ENCODE assay signal across 8 cellular contexts in genomic region chr15:100601158-100601557, GRCh38. TPM values are rescaled to one million over a fixed set of nuclear protein-coding genes. Genes with fewer than 3 reads are reported as not detected.
DNase-seq lines count a peak whose midpoint lies in the region; ATAC-seq and TF ChIP-seq lines count a peak whose summit lies in the region.

No MANE protein-coding gene starts in this region.

- no peaks in the 10 kb centered on the region for H4K20me1 ChIP-seq in OCI-LY3 (ENCODE audit: insufficient read depth, low read length)

- peak overlapping the region; percentile 88 for H3K4me3 ChIP-seq in GM08714 (ENCODE audit: low read length)
- peak overlapping the region; percentile 82 for H3K4me3 ChIP-seq in OCI-LY3 (ENCODE audit: low read length)
- H3K4me3 ChIP-seq in liver (ENCODE audit: low read depth in 1 of 3, low read length in 3 of 3), result peak overlapping the region; percentile 66 to 99 (median 95)
- H3K4me3 ChIP-seq in thymus (ENCODE audit: low read length), result peak overlapping the region; percentile 78

- H3K4me1 ChIP-seq in OCI-LY3 (ENCODE audit: low read length) (peaks cover 16% of the 10 kb centered on the region), liver (ENCODE audit: control insufficient read depth in 4 of 4, insufficient read depth in 4 of 4, low read length in 3 of 4) (peaks cover 2 to 29% (median 25%) of the 10 kb centered on the region in 4 donors), thymus (ENCODE audit: control insufficient read depth, insufficient read depth, low read length) (peaks cover 21% of the 10 kb centered on the region)

- peak overlapping the region; percentile 39; the same call in 1 of the 2 replicates for H3K27ac ChIP-seq in OCI-LY3 (ENCODE audit: low read length)
- peak overlapping the region; percentile 77 to 78 for H3K27ac ChIP-seq in liver (ENCODE audit: low read depth in 1 of 2, low read length in 2 of 2)
- H3K27ac ChIP-seq in thymus (ENCODE audit: low read depth), result peak overlapping the region; percentile 75

- peaks cover 12% of the 10 kb centered on the region for H3K36me3 ChIP-seq in OCI-LY3 (replicated peaks; ENCODE audit: low read depth, low read length)
- peaks cover 0 to 3% (median 0%) of the 10 kb centered on the region in 4 donors for H3K36me3 ChIP-seq in liver (ENCODE audit: control insufficient read depth in 4 of 4, insufficient read depth in 3 of 4, low read depth in 1 of 4, low read length in 3 of 4)
- no peaks in the 10 kb centered on the region for H3K36me3 ChIP-seq in thymus (ENCODE audit: control insufficient read depth, insufficient read depth)

- no peak for ATAC-seq in activated CD4-positive, CD25-positive, alpha-beta regulatory T cell treated with anti-CD3 and anti-CD28 coated beads, Interleukin-2, amount 50 U/mL, for 24 hours
- ATAC-seq in HG03108 (IDR thresholded peaks at IDR 0.05; ENCODE audit: unreplicated experiment), result no peak

- no peak for TF ChIP-seq CTCF in OCI-LY3 (IDR thresholded peaks at IDR 0.05; ENCODE audit: low read depth, low read length)
- TF ChIP-seq CTCF in liver (IDR thresholded peaks at IDR 0.05; ENCODE audit: low read depth, low read length, missing input control), result no peak

- H2AFZ ChIP-seq in OCI-LY3 (ENCODE audit: low read depth, low read length), result no peak overlapping the region; the same call in 1 of the 2 replicates

- H3K79me2 ChIP-seq in OCI-LY3 (ENCODE audit: low read length), result peaks cover 92% of the 10 kb centered on the region

- no peaks in the 10 kb centered on the region for H3K9me3 ChIP-seq in OCI-LY3 (ENCODE audit: insufficient read depth, low read length)
- H3K9me3 ChIP-seq in liver (ENCODE audit: control insufficient read depth in 4 of 4, low read length in 3 of 4), result no peaks in the 10 kb centered on the region
- no peaks in the 10 kb centered on the region for H3K9me3 ChIP-seq in thymus (ENCODE audit: control insufficient read depth)

- H3K27me3 ChIP-seq in OCI-LY3 (ENCODE audit: low read depth, low read length) (no peaks in the 10 kb centered on the region), liver (ENCODE audit: control insufficient read depth in 4 of 4, insufficient read depth in 4 of 4, low read length in 3 of 4) (no peaks in the 10 kb centered on the region), thymus (ENCODE audit: control insufficient read depth, insufficient read depth) (no peaks in the 10 kb centered on the region)

- TF ChIP-seq RAD21 in liver (IDR thresholded peaks at IDR 0.05), result no peak

- DNase-seq in amniotic epithelial cell (ENCODE audit: low read depth), result peak; percentile 17
- no peak for DNase-seq in NCI-H1092 treated with DMSO at 0.1 percent for 48 hours (lab: John Stamatoyannopoulos, UW)

- WGBS in liver, result under 1% methylated on average over 10 of the region's 10 CpGs
- under 1% methylated on average over 10 of the region's 10 CpGs for WGBS in thymus

- H3K9ac ChIP-seq in OCI-LY3 (ENCODE audit: low read length) (peak overlapping the region; percentile 71), liver (ENCODE audit: low read depth in 1 of 2, low read length in 2 of 2) (peak overlapping the region; percentile 34 to 70)

- H3K4me2 ChIP-seq in OCI-LY3 (ENCODE audit: low read length), result peak overlapping the region; percentile 87

TF ChIP-seq in liver, 16 proteins besides CTCF, POLR2A, EP300 and RAD21:
- TF ChIP-seq SP1 (IDR thresholded peaks at IDR 0.05) (no peak), ATF3 (IDR thresholded peaks at IDR 0.05) (no peak), RXRA (IDR thresholded peaks at IDR 0.05) (no peak), HNF4A (conservative IDR thresholded peaks at IDR 0.05) (no peak), MAX (IDR thresholded peaks at IDR 0.05) (no peak), JUND (IDR thresholded peaks at IDR 0.05) (no peak), FOXA2 (IDR thresholded peaks at IDR 0.05) (no peak), TAF1 (conservative IDR thresholded peaks at IDR 0.05) (no peak), ZBTB33 (IDR thresholded peaks at IDR 0.05) (no peak), NR2F2 (IDR thresholded peaks at IDR 0.05) (no peak), EGR1 (IDR thresholded peaks at IDR 0.05; ENCODE audit: low read depth in 2 of 2) (no peak), YY1 (IDR thresholded peaks at IDR 0.05) (no peak), REST (IDR thresholded peaks at IDR 0.05) (no peak), HNF4G (IDR thresholded peaks at IDR 0.05) (no peak)

RNA-seq across cellular contexts. Expression of gene LINS1, which starts 0.8 kb away (rescaled TPM):
- total RNA-seq in liver, result 1 to 10 TPM; 7.4 to 9.1 TPM
- polyA plus RNA-seq in liver (1 to 10 TPM; 2.9 to 5.2 TPM), thymus (19.1 TPM)

RNA-seq across cellular contexts. Expression of gene ASB7, which starts 1.2 kb away (rescaled TPM):
- 10 to 100 TPM in 1 of 2 donors, 1 to 10 TPM in 1; 9.1 to 12.6 TPM for total RNA-seq in liver
- 1 to 10 TPM; 3.7 to 3.8 TPM for polyA plus RNA-seq in liver
- polyA plus RNA-seq in thymus, result 6.5 TPM
